Comparison of ENCODE assay signal across 8 cellular contexts in the genomic region with DNA sequence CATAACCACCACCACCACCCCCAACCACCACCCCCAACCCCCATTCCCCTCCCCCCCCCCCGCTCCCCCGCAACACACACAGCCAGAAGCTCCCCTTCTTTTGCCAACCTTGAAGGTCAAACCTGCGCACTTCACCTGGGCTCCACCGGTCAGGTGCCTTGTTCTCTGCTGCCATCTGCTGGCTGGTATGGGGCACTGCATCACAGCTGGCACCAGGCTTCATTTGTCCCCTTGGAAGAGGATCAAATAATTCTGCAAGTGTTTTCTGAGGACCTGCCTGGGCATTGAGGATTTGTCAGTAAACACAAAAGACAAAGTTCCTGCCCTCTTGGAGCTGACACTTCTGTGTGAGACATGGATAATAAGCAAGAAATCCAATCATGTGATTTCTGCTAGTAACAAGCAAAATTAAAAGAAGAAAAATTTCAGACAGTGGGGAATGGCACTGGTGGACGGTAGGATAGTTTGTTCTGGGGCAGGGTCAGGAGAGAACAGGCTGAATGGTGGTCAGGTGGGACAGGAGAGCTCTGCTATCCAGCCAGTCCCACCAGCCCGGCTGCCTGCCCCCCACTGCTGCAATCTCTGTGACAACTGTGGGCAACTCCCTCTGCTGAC. TPM values are rescaled to one million over a fixed set of nuclear protein-coding genes. Genes with fewer than 3 reads are reported as not detected.
DNase-seq lines count a peak whose midpoint lies in the region; ATAC-seq and TF ChIP-seq lines count a peak whose summit lies in the region.

No MANE protein-coding gene starts in this region.

- H3K9me3 ChIP-seq in OCI-LY7 (ENCODE audit: low read length): no peaks in the 10 kb centered on the region
- no peaks in the 10 kb centered on the region for H3K9me3 ChIP-seq in thyroid gland

- no peaks in the 10 kb centered on the region for H3K9me2 ChIP-seq in OCI-LY7 (ENCODE audit: insufficient read depth, low read length)

- H3K36me3 ChIP-seq in OCI-LY7 (ENCODE audit: insufficient read depth, low read length) (no peaks in the 10 kb centered on the region), thyroid gland (no peaks in the 10 kb centered on the region)

- H3K27me3 ChIP-seq in HL-60 (ENCODE audit: insufficient read depth, poor library complexity, severe bottlenecking): no peaks in the 10 kb centered on the region
- no peaks in the 10 kb centered on the region for H3K27me3 ChIP-seq in thyroid gland

- no peak overlapping the region for H2AFZ ChIP-seq in OCI-LY7 (ENCODE audit: low read length)

- H3K4me1 Mint-ChIP-seq in CD14-positive monocyte: peaks cover 12% of the 10 kb centered on the region
- H3K4me1 Mint-ChIP-seq in activated T-cell treated with anti-CD3 and anti-CD28 coated beads, Interleukin-2, amount 50 U/mL, for 72 hours (ENCODE audit: low read depth): no peaks in the 10 kb centered on the region

- peaks cover 0 to 9% (median 1%) of the 10 kb centered on the region in 3 donors for H3K27me3 Mint-ChIP-seq in CD14-positive monocyte (ENCODE audit: low read depth in 3 of 3)
- H3K27me3 Mint-ChIP-seq in activated T-cell treated with anti-CD3 and anti-CD28 coated beads, Interleukin-2, amount 50 U/mL, for 72 hours (ENCODE audit: low read depth): peaks cover 35% of the 10 kb centered on the region

- peak overlapping the region in 1 of 7 donors; percentile 30 for H3K27ac Mint-ChIP-seq in CD14-positive monocyte
- H3K27ac Mint-ChIP-seq in activated T-cell treated with anti-CD3 and anti-CD28 coated beads, Interleukin-2, amount 50 U/mL, for 72 hours: no peak overlapping the region

- peak; percentile 58 to 77 for ATAC-seq in activated T-cell treated with anti-CD3 and anti-CD28 coated beads, Interleukin-2, amount 50 U/mL, for 72 hours (replicated peaks in 1 of 2)
- ATAC-seq in GM19397 (IDR thresholded peaks at IDR 0.05; ENCODE audit: unreplicated experiment): no peak

- CTCF ChIA-PET in OCI-LY7 (lab: Charles Lee; ENCODE audit: unreplicated experiment): interaction anchor here (0.6 to 1.2 kb wide), 5 partner anchors 35 to 178 kb away, joined by 3 to 4 read pairs (median 3); no protein-coding TSS in a partner anchor

- peaks cover 3% of the 10 kb centered on the region for H3K4me1 ChIP-seq in OCI-LY7 (ENCODE audit: insufficient read depth, low read length, poor library complexity, severe bottlenecking)
- peaks cover 0 to 3% of the 10 kb centered on the region in 2 donors for H3K4me1 ChIP-seq in thyroid gland

- POLR2A ChIA-PET in OCI-LY7 (lab: Charles Lee): no interaction called here

- TF ChIP-seq CTCF in CD14-positive monocyte (IDR thresholded peaks at IDR 0.05) (peak; percentile 90), HL-60 (IDR thresholded peaks at IDR 0.05; ENCODE audit: insufficient read depth, low read length) (peak; percentile 99), OCI-LY7 (conservative IDR thresholded peaks at IDR 0.05; ENCODE audit: low read length) (peak; percentile 87), thyroid gland (IDR thresholded peaks at IDR 0.05) (peak; percentile 89 to 97 (median 95))

- TF ChIP-seq POLR2A in thyroid gland (IDR thresholded peaks at IDR 0.05): no peak

- H3K4me3 ChIP-seq in HL-60 (replicated peaks; ENCODE audit: insufficient read depth, low read length) (no peak overlapping the region), OCI-LY7 (ENCODE audit: low read depth, low read length, poor library complexity, severe bottlenecking) (no peak overlapping the region), thyroid gland (replicated peaks in 1 of 3) (no peak overlapping the region)

- H3K4me3 Mint-ChIP-seq in CD14-positive monocyte: no peak overlapping the region
- H3K4me3 Mint-ChIP-seq in activated T-cell treated with anti-CD3 and anti-CD28 coated beads, Interleukin-2, amount 50 U/mL, for 72 hours: no peak overlapping the region

- no peak overlapping the region for H3K27ac ChIP-seq in HL-60 (replicated peaks)
- no peak overlapping the region for H3K27ac ChIP-seq in OCI-LY7 (ENCODE audit: low read depth, low read length, poor library complexity, severe bottlenecking)
- H3K27ac ChIP-seq in thyroid gland: no peak overlapping the region

- intact Hi-C loops in CD14-positive monocyte (cut with micrococcal nuclease) (loop anchor here in 1 of 2 donors (1.0 to 5.0 kb wide), 2 partner anchors 41 to 59 kb away; no protein-coding TSS in a partner anchor), OCI-LY7 (cut with micrococcal nuclease; ENCODE audit: unreplicated experiment) (loop anchor here (1.0 kb wide), 1 partner anchor 57 kb away; no protein-coding TSS in a partner anchor), thyroid gland (cut with DNase I) (loop anchor here (5.0 kb wide), 1 partner anchor 56 kb away; no protein-coding TSS in a partner anchor)

- 12 to 15% methylated on average over 6 of the region's 6 CpGs for WGBS in thyroid gland, 2 donors

- no peak overlapping the region for H3K4me2 ChIP-seq in OCI-LY7 (ENCODE audit: low read length)

- no peaks in the 10 kb centered on the region for H4K20me1 ChIP-seq in OCI-LY7 (ENCODE audit: insufficient read depth, low read length)

- DNase-seq in CD14-positive monocyte (ENCODE audit: low spot score) (peak; percentile 64), HL-60 (ENCODE audit: low read depth in 1 of 2, low spot score in 1 of 2) (peak; percentile 29 to 52), OCI-LY7 (ENCODE audit: low spot score) (peak; percentile 67), fibroblast of the conjunctiva (ENCODE audit: low read depth) (peak; percentile 18), occipital lobe (lab: John Stamatoyannopoulos, UW) (peak; percentile 8), thyroid gland (peak; percentile 75 to 85)
- peak; percentile 62 to 75 for DNase-seq in activated T-cell treated with anti-CD3 and anti-CD28 coated beads, Interleukin-2, amount 50 U/mL, for 72 hours

- H3K79me2 ChIP-seq in OCI-LY7 (ENCODE audit: insufficient read depth, low read depth, low read length): no peaks in the 10 kb centered on the region

- H3K9me3 Mint-ChIP-seq in CD14-positive monocyte: peaks cover 0 to 4% (median 0%) of the 10 kb centered on the region in 7 donors
- no peaks in the 10 kb centered on the region for H3K9me3 Mint-ChIP-seq in activated T-cell treated with anti-CD3 and anti-CD28 coated beads, Interleukin-2, amount 50 U/mL, for 72 hours

- no TSS peak for BruUV-seq in OCI-LY7 (replicated peaks; lab: Mats Ljungman, UMichigan)

- H3K36me3 Mint-ChIP-seq in CD14-positive monocyte: no peaks in the 10 kb centered on the region
- no peaks in the 10 kb centered on the region for H3K36me3 Mint-ChIP-seq in activated T-cell treated with anti-CD3 and anti-CD28 coated beads, Interleukin-2, amount 50 U/mL, for 72 hours (ENCODE audit: insufficient read depth in 2 of 2)

RNA-seq across cellular contexts. Expression of a gene that starts 55.6 kb away (rescaled TPM):
- not detected for polyA plus RNA-seq in CD14-positive monocyte
- total RNA-seq in OCI-LY7 (2014; rRNA removed; shearing (Covaris generic)): not detected in 2 replicates
- total RNA-seq in OCI-LY7 (2022) (not detected in 2 replicates), occipital lobe (not detected), thyroid gland (1 to 10 TPM in 3 of 4 donors, under 1 TPM in 1; 0.68 to 5.5 (median 1.7) TPM)
- not detected for total RNA-seq in activated T-cell treated with anti-CD3 and anti-CD28 coated beads, Interleukin-2, amount 50 U/mL, for 72 hours

Comparison
In these comparisons a context has a peak if more than half of its experiments do, and no peak if none do; other contexts are left out.
1. DNase-seq: peak in every context shown above with its lines; median percentile 80 in thyroid gland; 68 in activated T-cell treated with anti-CD3 and anti-CD28 coated beads, Interleukin-2, amount 50 U/mL, for 72 hours; 67 in OCI-LY7; 64 in CD14-positive monocyte; 40 in HL-60; 18 in fibroblast of the conjunctiva; 8 in occipital lobe.